In genomic region chr5:143898914-143899591, GRCh38 we compare ENCODE assay signal across 14 cellular contexts.
DNase-seq lines count a peak whose midpoint lies in the region; ATAC-seq and TF ChIP-seq lines count a peak whose summit lies in the region.
"Had no signal": no experiment of that assay in that cellular context is flagged by ENCODE, and none has a peak within 500 bp of the region (broad histone marks: within the 10 kb centered on the region; RNA-seq: fewer than 3 reads in every experiment).

No MANE protein-coding gene starts in this region.

- no peak for TF ChIP-seq CTCF in HEK293 (tag by site-specific recombination; IDR thresholded peaks at IDR 0.05)

- peaks cover 14% of the 10 kb centered on the region for H3K4me1 Mint-ChIP-seq in activated CD8-positive, alpha-beta memory T cell treated with anti-CD3 and anti-CD28 coated beads, Interleukin-2, amount 10 ng/mL, durations not matched to agents 7 days and 5 days
- peaks cover 34% of the 10 kb centered on the region for H3K4me1 Mint-ChIP-seq in activated CD8-positive, alpha-beta T cell treated with anti-CD3 and anti-CD28 coated beads, Interleukin-2, amount 10 ng/mL, durations not matched to agents 7 days and 5 days (ENCODE audit: low read depth)
- peaks cover 6 to 43% (median 37%) of the 10 kb centered on the region in 7 donors for H3K4me1 Mint-ChIP-seq in naive thymus-derived CD4-positive, alpha-beta T cell

- peak overlapping the region; percentile 42 for H3K27ac Mint-ChIP-seq in activated CD8-positive, alpha-beta memory T cell treated with anti-CD3 and anti-CD28 coated beads, Interleukin-2, amount 10 ng/mL, durations not matched to agents 7 days and 5 days
- H3K27ac Mint-ChIP-seq in activated CD8-positive, alpha-beta T cell treated with anti-CD3 and anti-CD28 coated beads, Interleukin-2, amount 10 ng/mL, durations not matched to agents 7 days and 5 days, result peak overlapping the region; percentile 80
- H3K27ac Mint-ChIP-seq in naive thymus-derived CD4-positive, alpha-beta T cell, result peak overlapping the region in 7 of 9 donors; percentile 8 to 81 (median 78)

- POLR2A ChIA-PET in HEK293 (lab: Yijun Ruan, JAX), result no interaction called here
- POLR2A ChIA-PET in activated CD8-positive, alpha-beta T cell treated with anti-CD3 and anti-CD28 coated beads, Interleukin-2, amount 10 ng/mL, durations not matched to agents 7 days and 5 days (lab: Charles Lee), result no interaction called here
- POLR2A ChIA-PET in naive thymus-derived CD4-positive, alpha-beta T cell (lab: Charles Lee), result no interaction called here

- peak overlapping the region; percentile 63 for H3K27ac ChIP-seq in HEK293 (ENCODE audit: extremely low read depth, low read depth, low read length)
- H3K27ac ChIP-seq in naive thymus-derived CD4-positive, alpha-beta T cell (ENCODE audit: low read depth, low read length), result peak overlapping the region; percentile 21
- H3K27ac ChIP-seq: WERI-Rb-1 had no signal

- no peak overlapping the region for H3K4me3 Mint-ChIP-seq in activated CD8-positive, alpha-beta memory T cell treated with anti-CD3 and anti-CD28 coated beads, Interleukin-2, amount 10 ng/mL, durations not matched to agents 7 days and 5 days
- H3K4me3 Mint-ChIP-seq in activated CD8-positive, alpha-beta T cell treated with anti-CD3 and anti-CD28 coated beads, Interleukin-2, amount 10 ng/mL, durations not matched to agents 7 days and 5 days, result peak overlapping the region; percentile 34
- peak overlapping the region in 9 of 10 donors; percentile 27 to 71 (median 55) for H3K4me3 Mint-ChIP-seq in naive thymus-derived CD4-positive, alpha-beta T cell

- H3K36me3 ChIP-seq in HEK293 (ENCODE audit: control insufficient read depth in 2 of 2, insufficient read depth in 1 of 2, low read length in 2 of 2), result no peaks in the 10 kb centered on the region
- no peaks in the 10 kb centered on the region for H3K36me3 ChIP-seq in naive thymus-derived CD4-positive, alpha-beta T cell (ENCODE audit: control insufficient read depth in 2 of 3, insufficient read depth in 3 of 3, low read length in 3 of 3)
- H3K36me3 ChIP-seq: WERI-Rb-1 had no signal

- no peak for ATAC-seq in activated CD8-positive, alpha-beta memory T cell treated with anti-CD3 and anti-CD28 coated beads, Interleukin-2, amount 10 ng/mL, durations not matched to agents 7 days and 5 days
- peak; percentile 45 for ATAC-seq in activated CD8-positive, alpha-beta T cell treated with anti-CD3 and anti-CD28 coated beads, Interleukin-2, amount 10 ng/mL, durations not matched to agents 7 days and 5 days
- ATAC-seq in naive thymus-derived CD4-positive, alpha-beta T cell, result peak; percentile 8
- ATAC-seq in HG03520 (IDR thresholded peaks at IDR 0.05; ENCODE audit: unreplicated experiment), result no peak

- H3K27me3 ChIP-seq in naive thymus-derived CD4-positive, alpha-beta T cell (ENCODE audit: control insufficient read depth in 2 of 2, insufficient read depth in 2 of 2, low read length in 2 of 2), result no peaks in the 10 kb centered on the region

- DNase-seq in activated CD8-positive, alpha-beta memory T cell treated with anti-CD3 and anti-CD28 coated beads, Interleukin-2, amount 10 ng/mL, durations not matched to agents 7 days and 5 days, result no peak
- DNase-seq in activated CD8-positive, alpha-beta memory T cell treated with anti-CD3 and anti-CD28 coated beads, Interleukin-2, amount 50 U/mL, for 48 hours, result no peak
- peak; percentile 30 for DNase-seq in activated CD8-positive, alpha-beta T cell treated with anti-CD3 and anti-CD28 coated beads, Interleukin-2, amount 10 ng/mL, durations not matched to agents 7 days and 5 days
- peak in 5 of 9 donors; percentile 3 to 26 (median 11) for DNase-seq in naive thymus-derived CD4-positive, alpha-beta T cell
- DNase-seq in ACHN, result no peak
- no peak for DNase-seq in cortex of kidney (lab: John Stamatoyannopoulos, UW)
- DNase-seq: DND-41, erythroblast, MM.1S, NCI-H187, NCI-H510A treated with DMSO at 0.1 percent for 48 hours, WERI-Rb-1 had no signal

- H3K9me3 ChIP-seq in HEK293 (ENCODE audit: control insufficient read depth, insufficient read depth, low read depth, low read length), result no peaks in the 10 kb centered on the region
- no peaks in the 10 kb centered on the region for H3K9me3 ChIP-seq in naive thymus-derived CD4-positive, alpha-beta T cell (ENCODE audit: control insufficient read depth in 2 of 3, low read length in 3 of 3)

- H3K27me3 Mint-ChIP-seq in activated CD8-positive, alpha-beta memory T cell treated with anti-CD3 and anti-CD28 coated beads, Interleukin-2, amount 10 ng/mL, durations not matched to agents 7 days and 5 days, result peaks cover 2% of the 10 kb centered on the region
- H3K27me3 Mint-ChIP-seq in activated CD8-positive, alpha-beta T cell treated with anti-CD3 and anti-CD28 coated beads, Interleukin-2, amount 10 ng/mL, durations not matched to agents 7 days and 5 days (ENCODE audit: low read depth), result no peaks in the 10 kb centered on the region
- H3K27me3 Mint-ChIP-seq in naive thymus-derived CD4-positive, alpha-beta T cell, result no peaks in the 10 kb centered on the region

- no peaks in the 10 kb centered on the region for H3K36me3 Mint-ChIP-seq in activated CD8-positive, alpha-beta memory T cell treated with anti-CD3 and anti-CD28 coated beads, Interleukin-2, amount 10 ng/mL, durations not matched to agents 7 days and 5 days
- H3K36me3 Mint-ChIP-seq in activated CD8-positive, alpha-beta T cell treated with anti-CD3 and anti-CD28 coated beads, Interleukin-2, amount 10 ng/mL, durations not matched to agents 7 days and 5 days (ENCODE audit: low read depth), result no peaks in the 10 kb centered on the region
- peaks cover 0 to 2% (median 0%) of the 10 kb centered on the region in 5 donors for H3K36me3 Mint-ChIP-seq in naive thymus-derived CD4-positive, alpha-beta T cell

- H3K4me3 ChIP-seq in HEK293 (ENCODE audit: low read depth, low read length), result no peak overlapping the region
- no peak overlapping the region for H3K4me3 ChIP-seq in naive thymus-derived CD4-positive, alpha-beta T cell (ENCODE audit: low read length)

- H3K4me1 ChIP-seq in HEK293 (ENCODE audit: control insufficient read depth, insufficient read depth, low read length), result peaks cover 34% of the 10 kb centered on the region
- peaks cover 0 to 18% of the 10 kb centered on the region in 2 donors for H3K4me1 ChIP-seq in naive thymus-derived CD4-positive, alpha-beta T cell (ENCODE audit: control insufficient read depth in 2 of 2, insufficient read depth in 2 of 2, low read length in 2 of 2)

- intact Hi-C loops in naive thymus-derived CD4-positive, alpha-beta T cell (cut with micrococcal nuclease), result loop anchor here (5.0 kb wide), 2 partner anchors 288 to 293 kb away; no protein-coding TSS in a partner anchor

- in situ Hi-C loops in ACHN (cut with HindIII; ENCODE audit: low pct_ligation_motif_present, low pct_unique_long_range_greater_than_20kb, low sequenced_read_pairs), result no loop called here

- CTCF ChIA-PET in activated CD8-positive, alpha-beta memory T cell treated with anti-CD3 and anti-CD28 coated beads, Interleukin-2, amount 10 ng/mL, durations not matched to agents 7 days and 5 days (lab: Charles Lee), result interaction anchor here (0.6 kb wide), 1 partner anchor 39 kb away, joined by 3 read pairs; no protein-coding TSS in a partner anchor
- CTCF ChIA-PET in HEK293 (lab: Yijun Ruan, JAX), result no interaction called here
- CTCF ChIA-PET in activated CD8-positive, alpha-beta T cell treated with anti-CD3 and anti-CD28 coated beads, Interleukin-2, amount 10 ng/mL, durations not matched to agents 7 days and 5 days (lab: Charles Lee), result no interaction called here
- CTCF ChIA-PET in naive thymus-derived CD4-positive, alpha-beta T cell (lab: Charles Lee), result no interaction called here

- H3K9me3 Mint-ChIP-seq in activated CD8-positive, alpha-beta memory T cell treated with anti-CD3 and anti-CD28 coated beads, Interleukin-2, amount 10 ng/mL, durations not matched to agents 7 days and 5 days (ENCODE audit: low read depth), result no peaks in the 10 kb centered on the region
- no peaks in the 10 kb centered on the region for H3K9me3 Mint-ChIP-seq in activated CD8-positive, alpha-beta T cell treated with anti-CD3 and anti-CD28 coated beads, Interleukin-2, amount 10 ng/mL, durations not matched to agents 7 days and 5 days (ENCODE audit: insufficient read depth)
- peaks cover 0 to 2% (median 0%) of the 10 kb centered on the region in 11 donors for H3K9me3 Mint-ChIP-seq in naive thymus-derived CD4-positive, alpha-beta T cell

TF ChIP-seq in HEK293, 187 proteins besides CTCF, POLR2A, EP300 and RAD21 (continues in another document):
- 0 out of 2 replicates have a peak, but pooled peaks have one; percentile 3 for TF ChIP-seq TRIM28 (IDR thresholded peaks at IDR 0.05; ENCODE audit: borderline replicate concordance, low read length)
- TF ChIP-seq ZNF302 (tag by site-specific recombination; IDR thresholded peaks at IDR 0.05; ENCODE audit: low read depth), result no peak
- peak; percentile 64; the same call in 1 of the 2 replicates for TF ChIP-seq ZBTB44 (tag by site-specific recombination; IDR thresholded peaks at IDR 0.05)
- TF ChIP-seq ZBTB7A (tag by site-specific recombination; IDR thresholded peaks at IDR 0.05; ENCODE audit: low read depth), result no peak
- no peak for TF ChIP-seq GLIS1 (tag by site-specific recombination; IDR thresholded peaks at IDR 0.05)
- TF ChIP-seq ZNF529 (tag by site-specific recombination; IDR thresholded peaks at IDR 0.05; ENCODE audit: insufficient replicate concordance), result no peak
- TF ChIP-seq ZSCAN4 (tag by site-specific recombination; IDR thresholded peaks at IDR 0.05), result peak; percentile 37; the same call in 1 of the 2 replicates

Comparison
In these comparisons a context has a peak if more than half of its experiments do, and no peak if none do; other contexts are left out.
1. ATAC-seq: peak in activated CD8-positive, alpha-beta T cell treated with anti-CD3 and anti-CD28 coated beads, Interleukin-2, amount 10 ng/mL, durations not matched to agents 7 days and 5 days (single experiment) and naive thymus-derived CD4-positive, alpha-beta T cell (single experiment); none in activated CD8-positive, alpha-beta memory T cell treated with anti-CD3 and anti-CD28 coated beads, Interleukin-2, amount 10 ng/mL, durations not matched to agents 7 days and 5 days (single experiment) and HG03520 (single experiment).
2. DNase-seq: peak in activated CD8-positive, alpha-beta T cell treated with anti-CD3 and anti-CD28 coated beads, Interleukin-2, amount 10 ng/mL, durations not matched to agents 7 days and 5 days (single experiment) and naive thymus-derived CD4-positive, alpha-beta T cell (5 of 9); none in activated CD8-positive, alpha-beta memory T cell treated with anti-CD3 and anti-CD28 coated beads, Interleukin-2, amount 10 ng/mL, durations not matched to agents 7 days and 5 days (single experiment), activated CD8-positive, alpha-beta memory T cell treated with anti-CD3 and anti-CD28 coated beads, Interleukin-2, amount 50 U/mL, for 48 hours (single experiment), ACHN (single experiment) and cortex of kidney (single experiment).
3. Peak in every context shown above with its lines, with median percentiles within 50 percentile points of each other: H3K27ac Mint-ChIP-seq.